1 cellular context compared by ENCODE assay signal in the genomic region with DNA sequence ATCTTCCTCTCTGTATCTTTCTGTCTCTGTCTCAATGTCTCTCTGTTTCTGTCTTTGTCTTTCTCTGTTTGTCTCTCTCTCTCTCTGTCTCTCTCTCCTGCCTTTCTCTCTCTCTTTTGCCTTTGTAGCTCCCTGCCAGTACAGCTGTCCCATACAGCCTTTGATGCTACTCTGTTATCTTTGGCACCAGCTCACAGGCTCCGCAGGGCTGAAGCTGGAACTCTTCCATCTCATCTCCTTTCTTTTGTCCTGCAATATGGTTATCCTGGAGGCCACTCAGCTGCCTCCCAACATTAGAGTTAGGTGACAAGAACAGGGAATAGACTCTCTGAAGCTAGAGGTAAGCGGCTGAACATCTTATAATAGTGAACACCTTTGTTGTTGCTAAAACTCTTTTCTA.
TF ChIP-seq lines count a peak whose summit lies in the region.

No MANE protein-coding gene starts in this region.

TF ChIP-seq in SK-N-SH, 30 proteins besides CTCF, POLR2A, EP300 and RAD21 (continued from another document):
- TF ChIP-seq, protein P1, sequence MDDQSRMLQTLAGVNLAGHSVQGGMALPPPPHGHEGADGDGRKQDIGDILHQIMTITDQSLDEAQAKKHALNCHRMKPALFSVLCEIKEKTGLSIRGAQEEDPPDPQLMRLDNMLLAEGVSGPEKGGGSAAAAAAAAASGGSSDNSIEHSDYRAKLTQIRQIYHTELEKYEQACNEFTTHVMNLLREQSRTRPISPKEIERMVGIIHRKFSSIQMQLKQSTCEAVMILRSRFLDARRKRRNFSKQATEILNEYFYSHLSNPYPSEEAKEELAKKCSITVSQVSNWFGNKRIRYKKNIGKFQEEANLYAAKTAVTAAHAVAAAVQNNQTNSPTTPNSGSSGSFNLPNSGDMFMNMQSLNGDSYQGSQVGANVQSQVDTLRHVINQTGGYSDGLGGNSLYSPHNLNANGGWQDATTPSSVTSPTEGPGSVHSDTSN (IDR thresholded peaks at IDR 0.05), result no peak
- TF ChIP-seq TEAD4 (IDR thresholded peaks at IDR 0.05; ENCODE audit: borderline replicate concordance, insufficient read depth) (no peak), ELF1 (IDR thresholded peaks at IDR 0.05) (no peak), TCF12 (IDR thresholded peaks at IDR 0.05) (no peak), GABPA (IDR thresholded peaks at IDR 0.05; ENCODE audit: low read depth) (no peak)
